In genomic region chr10:69071610-69072009, GRCh38 we compare ENCODE assay signal across 17 cellular contexts. TPM values are rescaled to one million over a fixed set of nuclear protein-coding genes. Genes with fewer than 3 reads are reported as not detected.
"Had no signal": no experiment of that assay in that cellular context is flagged by ENCODE, and none has a peak within 500 bp of the region (broad histone marks: within the 10 kb centered on the region; RNA-seq: fewer than 3 reads in every experiment).

No MANE protein-coding gene starts in this region.

- H3K36me3 ChIP-seq: cardiac muscle cell, suprapubic skin, thyroid gland had no signal

- H3K27me3 ChIP-seq: cardiac muscle cell, suprapubic skin, thyroid gland had no signal

- H3K4me1 ChIP-seq: psoas muscle, suprapubic skin, thyroid gland had no signal

- FAIRE-seq: colon, keratinocyte, small intestine, urothelium cell line had no signal

- H3K27ac ChIP-seq: cardiac muscle cell, psoas muscle, suprapubic skin, thyroid gland had no signal

- DNase-seq: cerebellar nuclear complex; foreskin melanocyte; mucosa of descending colon; natural killer cell; occipital lobe; psoas muscle; retina; small intestine; stimulated activated CD4-positive, alpha-beta T cell treated with anti-CD3 and anti-CD28 coated beads, Interleukin-12 subunit alpha, Interleukin-12 subunit beta, amount 100 ng/mL, for 4 hours; stimulated activated naive CD8-positive, alpha-beta T cell treated with anti-CD3 and anti-CD28 coated beads, Interleukin-15, Interleukin-2, amounts not matched to agents 100 U/mL and 50 U/mL, for 24 hours; thyroid gland had no signal

- H3K9me3 ChIP-seq: mucosa of descending colon, psoas muscle, suprapubic skin, thyroid gland had no signal

- ATAC-seq: mucosa of descending colon; natural killer cell; psoas muscle; stimulated activated naive CD8-positive, alpha-beta T cell treated with anti-CD3 and anti-CD28 coated beads, Interleukin-15, Interleukin-2, amounts not matched to agents 100 U/mL and 50 U/mL, for 24 hours had no signal

- H3K4me3 ChIP-seq: cardiac muscle cell, mucosa of descending colon, psoas muscle, suprapubic skin, thyroid gland had no signal

RNA-seq across cellular contexts. Expression of gene SRGN, which starts 16.3 kb away (rescaled TPM):
- total RNA-seq: cardiac muscle cell, neural crest cell had no signal
- polyA plus RNA-seq: cardiac muscle cell had no signal
